ENCODE assay signal across 1 cellular context in the genomic region with DNA sequence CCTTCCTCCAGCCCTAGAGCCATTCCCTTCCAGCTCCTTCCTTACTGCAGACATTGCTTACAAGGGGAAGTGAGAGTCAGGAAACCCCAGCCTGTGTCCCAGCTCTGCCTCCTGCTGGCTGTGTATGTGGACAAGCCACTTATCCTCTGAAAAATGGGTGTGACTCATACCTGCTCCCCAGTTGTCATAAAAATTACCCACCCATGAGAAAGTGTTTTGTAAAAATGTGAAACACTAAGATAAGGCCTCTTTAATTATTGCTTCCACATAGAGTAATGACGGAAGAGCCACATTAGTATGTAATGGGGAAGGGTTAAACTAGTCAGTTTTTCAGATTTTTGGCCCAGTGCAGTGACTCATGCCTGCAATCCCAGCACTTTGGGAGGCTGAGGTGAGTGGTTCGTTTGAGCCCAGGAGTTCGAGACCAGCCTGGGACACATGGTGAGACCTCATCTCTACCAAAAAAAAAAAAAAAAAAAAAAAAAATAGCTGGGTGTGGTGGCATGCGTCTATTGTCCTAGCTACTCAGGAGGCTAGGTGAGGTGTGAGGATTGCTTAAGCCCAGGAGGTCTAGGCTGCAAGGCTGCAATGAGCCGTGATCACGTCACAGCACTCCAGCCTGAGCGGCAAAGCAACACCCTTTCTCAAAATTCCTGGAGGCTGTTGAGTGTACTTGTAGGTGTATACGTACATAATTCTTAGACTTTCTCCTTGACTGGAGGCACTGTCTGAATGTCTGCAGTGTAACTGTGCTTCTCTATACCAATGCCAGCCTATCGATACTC.
A peak's percentile ranks its signal among the peaks of the same experiment; 100 is the strongest.
TF ChIP-seq lines count a peak whose summit lies in the region.

No MANE protein-coding gene starts in this region.

TF ChIP-seq in HCT116, 20 proteins besides CTCF, POLR2A, EP300 and RAD21 (continued from another document):
- TF ChIP-seq, protein P1, sequence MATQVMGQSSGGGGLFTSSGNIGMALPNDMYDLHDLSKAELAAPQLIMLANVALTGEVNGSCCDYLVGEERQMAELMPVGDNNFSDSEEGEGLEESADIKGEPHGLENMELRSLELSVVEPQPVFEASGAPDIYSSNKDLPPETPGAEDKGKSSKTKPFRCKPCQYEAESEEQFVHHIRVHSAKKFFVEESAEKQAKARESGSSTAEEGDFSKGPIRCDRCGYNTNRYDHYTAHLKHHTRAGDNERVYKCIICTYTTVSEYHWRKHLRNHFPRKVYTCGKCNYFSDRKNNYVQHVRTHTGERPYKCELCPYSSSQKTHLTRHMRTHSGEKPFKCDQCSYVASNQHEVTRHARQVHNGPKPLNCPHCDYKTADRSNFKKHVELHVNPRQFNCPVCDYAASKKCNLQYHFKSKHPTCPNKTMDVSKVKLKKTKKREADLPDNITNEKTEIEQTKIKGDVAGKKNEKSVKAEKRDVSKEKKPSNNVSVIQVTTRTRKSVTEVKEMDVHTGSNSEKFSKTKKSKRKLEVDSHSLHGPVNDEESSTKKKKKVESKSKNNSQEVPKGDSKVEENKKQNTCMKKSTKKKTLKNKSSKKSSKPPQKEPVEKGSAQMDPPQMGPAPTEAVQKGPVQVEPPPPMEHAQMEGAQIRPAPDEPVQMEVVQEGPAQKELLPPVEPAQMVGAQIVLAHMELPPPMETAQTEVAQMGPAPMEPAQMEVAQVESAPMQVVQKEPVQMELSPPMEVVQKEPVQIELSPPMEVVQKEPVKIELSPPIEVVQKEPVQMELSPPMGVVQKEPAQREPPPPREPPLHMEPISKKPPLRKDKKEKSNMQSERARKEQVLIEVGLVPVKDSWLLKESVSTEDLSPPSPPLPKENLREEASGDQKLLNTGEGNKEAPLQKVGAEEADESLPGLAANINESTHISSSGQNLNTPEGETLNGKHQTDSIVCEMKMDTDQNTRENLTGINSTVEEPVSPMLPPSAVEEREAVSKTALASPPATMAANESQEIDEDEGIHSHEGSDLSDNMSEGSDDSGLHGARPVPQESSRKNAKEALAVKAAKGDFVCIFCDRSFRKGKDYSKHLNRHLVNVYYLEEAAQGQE (IDR thresholded peaks at IDR 0.05; ENCODE audit: low read depth) = no peak
- TF ChIP-seq, protein P2, sequence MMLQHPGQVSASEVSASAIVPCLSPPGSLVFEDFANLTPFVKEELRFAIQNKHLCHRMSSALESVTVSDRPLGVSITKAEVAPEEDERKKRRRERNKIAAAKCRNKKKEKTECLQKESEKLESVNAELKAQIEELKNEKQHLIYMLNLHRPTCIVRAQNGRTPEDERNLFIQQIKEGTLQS (IDR thresholded peaks at IDR 0.05) = no peak
- TF ChIP-seq POLR2AphosphoS5 (IDR thresholded peaks at IDR 0.05; ENCODE audit: low read depth, low read length) = peak; percentile 11; the same call in 1 of the 2 replicates
- TF ChIP-seq, protein P3, sequence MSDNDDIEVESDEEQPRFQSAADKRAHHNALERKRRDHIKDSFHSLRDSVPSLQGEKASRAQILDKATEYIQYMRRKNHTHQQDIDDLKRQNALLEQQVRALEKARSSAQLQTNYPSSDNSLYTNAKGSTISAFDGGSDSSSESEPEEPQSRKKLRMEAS (IDR thresholded peaks at IDR 0.05) = no peak; the same call in 1 of the 2 replicates
- no peak for TF ChIP-seq TCF7L2 (IDR thresholded peaks at IDR 0.05; ENCODE audit: borderline replicate concordance, extremely low read depth, insufficient read depth, insufficient read length)
- TF ChIP-seq CBX3 (IDR thresholded peaks at IDR 0.05; ENCODE audit: low read depth) = peak; percentile 42; the same call in 1 of the 2 replicates
- TF ChIP-seq EZH2phosphoT487 (IDR thresholded peaks at IDR 0.05; ENCODE audit: borderline replicate concordance) = no peak
- TF ChIP-seq JUND (IDR thresholded peaks at IDR 0.05) = peak; percentile 71
- TF ChIP-seq SP1 (IDR thresholded peaks at IDR 0.05; ENCODE audit: low read depth) = peak; percentile 44; the same call in 1 of the 2 replicates
- TF ChIP-seq CEBPB (IDR thresholded peaks at IDR 0.05; ENCODE audit: low read depth) = no peak
- TF ChIP-seq ZNF274 (IDR thresholded peaks at IDR 0.05; ENCODE audit: low read depth, low read length) = no peak
- no peak for TF ChIP-seq ZFX (IDR thresholded peaks at IDR 0.05)
